In the genomic region with DNA sequence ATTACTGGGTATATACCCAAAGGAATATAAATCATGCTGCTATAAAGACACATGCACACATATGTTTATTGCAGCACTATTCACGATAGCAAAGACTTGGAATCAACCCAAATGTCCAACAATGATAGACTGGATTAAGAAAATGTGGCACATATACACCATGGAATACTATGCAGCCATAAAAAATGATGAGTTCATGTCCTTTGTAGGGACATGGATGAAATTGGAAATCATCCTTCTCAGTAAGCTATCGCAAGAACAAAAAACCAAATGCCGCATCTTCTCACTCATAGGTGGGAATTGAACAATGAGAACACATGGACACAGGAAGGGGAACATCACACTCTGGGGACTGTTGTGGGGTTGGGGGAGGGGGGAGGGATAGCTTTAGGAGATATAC, we compare ENCODE assay signal across 2 cellular contexts. TPM values are rescaled to one million over a fixed set of nuclear protein-coding genes. Genes with fewer than 3 reads are reported as not detected.
"Had no signal": no experiment of that assay in that cellular context is flagged by ENCODE, and none has a peak within 500 bp of the region (broad histone marks: within the 10 kb centered on the region; RNA-seq: fewer than 3 reads in every experiment).

No MANE protein-coding gene starts in this region.

RNA-seq across cellular contexts. Expression of a gene that starts 25.0 kb away (rescaled TPM):
- total RNA-seq: GM23248, H4 had no signal
